ENCODE assay signal across 19 cellular contexts in genomic region chrX:19666950-19667349, GRCh38.
DNase-seq lines count a peak whose midpoint lies in the region; ATAC-seq and TF ChIP-seq lines count a peak whose summit lies in the region.
"Had no signal": no experiment of that assay in that cellular context is flagged by ENCODE, and none has a peak within 500 bp of the region (broad histone marks: within the 10 kb centered on the region; RNA-seq: fewer than 3 reads in every experiment).

No MANE protein-coding gene starts in this region.

- no peaks in the 10 kb centered on the region for H3K27me3 Mint-ChIP-seq in activated CD4-positive, alpha-beta memory T cell treated with anti-CD3 and anti-CD28 coated beads for 36 hours
- H3K27me3 Mint-ChIP-seq in activated CD4-positive, alpha-beta memory T cell treated with anti-CD3 and anti-CD28 coated beads, Interleukin-2, amount 10 ng/mL, durations not matched to agents 7 days and 5 days = no peaks in the 10 kb centered on the region
- no peaks in the 10 kb centered on the region for H3K27me3 Mint-ChIP-seq in CD4-positive, CD25-positive, alpha-beta regulatory T cell
- peaks cover 3 to 7% (median 5%) of the 10 kb centered on the region in 3 donors for H3K27me3 Mint-ChIP-seq in immature natural killer cell (ENCODE audit: low read depth in 3 of 3)

- BruUV-seq in PC-9 (replicated peaks; lab: Mats Ljungman, UMichigan) = no TSS peak

- H3K27ac ChIP-seq in CD4-positive, CD25-positive, alpha-beta regulatory T cell (ENCODE audit: insufficient read depth, low read length, poor library complexity, severe bottlenecking) = no peak overlapping the region
- H3K27ac ChIP-seq in PC-9 = no peak overlapping the region
- H3K27ac ChIP-seq: KMS-11 had no signal

- POLR2A ChIA-PET in activated CD4-positive, alpha-beta memory T cell treated with anti-CD3 and anti-CD28 coated beads for 36 hours (lab: Charles Lee) = no interaction called here
- POLR2A ChIA-PET in activated CD4-positive, alpha-beta memory T cell treated with anti-CD3 and anti-CD28 coated beads, Interleukin-2, amount 10 ng/mL, durations not matched to agents 7 days and 5 days (lab: Charles Lee) = no interaction called here
- POLR2A ChIA-PET in PC-9 (lab: Charles Lee; ENCODE audit: unreplicated experiment) = interaction anchor here (0.6 kb wide), 1 partner anchor 8 kb away, joined by 3 read pairs; no protein-coding TSS in a partner anchor

- H3K9me3 ChIP-seq in CD4-positive, CD25-positive, alpha-beta regulatory T cell (ENCODE audit: control insufficient read depth in 2 of 2, low read length in 2 of 2) = no peaks in the 10 kb centered on the region
- H3K9me3 ChIP-seq in PC-9 (ENCODE audit: insufficient read depth, low read depth) = no peaks in the 10 kb centered on the region

- H3K9me3 Mint-ChIP-seq in activated CD4-positive, alpha-beta memory T cell treated with anti-CD3 and anti-CD28 coated beads for 36 hours = no peaks in the 10 kb centered on the region
- no peaks in the 10 kb centered on the region for H3K9me3 Mint-ChIP-seq in activated CD4-positive, alpha-beta memory T cell treated with anti-CD3 and anti-CD28 coated beads, Interleukin-2, amount 10 ng/mL, durations not matched to agents 7 days and 5 days
- no peaks in the 10 kb centered on the region for H3K9me3 Mint-ChIP-seq in CD4-positive, CD25-positive, alpha-beta regulatory T cell
- H3K9me3 Mint-ChIP-seq in immature natural killer cell = no peaks in the 10 kb centered on the region
- H3K9me3 Mint-ChIP-seq: CD14-positive monocyte had no signal

- H3K36me3 ChIP-seq in CD4-positive, CD25-positive, alpha-beta regulatory T cell (ENCODE audit: control insufficient read depth, insufficient read depth, low read length) = peaks cover 13% of the 10 kb centered on the region
- H3K36me3 ChIP-seq in PC-9 (ENCODE audit: low read depth) = no peaks in the 10 kb centered on the region

- no peak for TF ChIP-seq POLR2A in GM18505 (IDR thresholded peaks at IDR 0.05; ENCODE audit: borderline replicate concordance, extremely low read depth, insufficient read depth, insufficient read length)

- H3F3A ChIP-seq in PC-9 (ENCODE audit: insufficient read depth, low read depth) = peaks cover 22% of the 10 kb centered on the region; the same call in 1 of the 2 replicates

- H2AFZ ChIP-seq in PC-9 = no peak overlapping the region

- intact Hi-C loops in activated CD4-positive, alpha-beta memory T cell treated with anti-CD3 and anti-CD28 coated beads for 36 hours (cut with micrococcal nuclease) = no loop called here
- intact Hi-C loops in PC-9 (cut with micrococcal nuclease; ENCODE audit: unreplicated experiment) = no loop called here

- no peaks in the 10 kb centered on the region for H4K20me1 ChIP-seq in PC-9 (ENCODE audit: insufficient read depth)

- no peak for DNase-seq in activated CD4-positive, alpha-beta memory T cell treated with anti-CD3 and anti-CD28 coated beads for 36 hours
- DNase-seq in activated CD4-positive, alpha-beta memory T cell treated with anti-CD3 and anti-CD28 coated beads, Interleukin-2, amount 10 ng/mL, durations not matched to agents 7 days and 5 days = no peak
- DNase-seq in CD4-positive, CD25-positive, alpha-beta regulatory T cell = no peak
- DNase-seq in PC-9 (no peak), immature natural killer cell (no peak), DMS153 (lab: John Stamatoyannopoulos, UW) (no peak), hypothalamus (lab: John Stamatoyannopoulos, UW) (no peak)
- DNase-seq: DND-41, NCI-H1048, NCI-H1436 treated with DMSO at 0.1 percent for 48 hours, NCI-H2029 treated with DMSO at 0.1 percent for 48 hours, NCI-H2171 treated with DMSO at 0.1 percent for 48 hours, NCI-H748 treated with DMSO at 0.1 percent for 48 hours, OCI-M1, RPMI8226, SIG-M5 had no signal

- peaks cover 7% of the 10 kb centered on the region for H3K36me3 Mint-ChIP-seq in activated CD4-positive, alpha-beta memory T cell treated with anti-CD3 and anti-CD28 coated beads for 36 hours
- peaks cover 49% of the 10 kb centered on the region for H3K36me3 Mint-ChIP-seq in activated CD4-positive, alpha-beta memory T cell treated with anti-CD3 and anti-CD28 coated beads, Interleukin-2, amount 10 ng/mL, durations not matched to agents 7 days and 5 days (ENCODE audit: low read depth)
- peaks cover 10% of the 10 kb centered on the region for H3K36me3 Mint-ChIP-seq in CD4-positive, CD25-positive, alpha-beta regulatory T cell
- H3K36me3 Mint-ChIP-seq in immature natural killer cell = no peaks in the 10 kb centered on the region

- no peak for ATAC-seq in CD4-positive, CD25-positive, alpha-beta regulatory T cell (ENCODE audit: low read depth in 2 of 2)
- no peak for ATAC-seq in GM18505 (IDR thresholded peaks at IDR 0.05; ENCODE audit: unreplicated experiment)

- TF ChIP-seq CTCF in PC-9 (conservative IDR thresholded peaks at IDR 0.05) = no peak

- H3K79me2 ChIP-seq in PC-9 (ENCODE audit: low read depth) = peaks cover 62% of the 10 kb centered on the region

- H3K4me3 ChIP-seq in CD4-positive, CD25-positive, alpha-beta regulatory T cell (ENCODE audit: low read depth, low read length) = no peak overlapping the region
- H3K4me3 ChIP-seq in PC-9 = no peak overlapping the region

- H3K9me2 ChIP-seq in PC-9 (ENCODE audit: insufficient read depth) = no peaks in the 10 kb centered on the region

- peaks cover 55% of the 10 kb centered on the region for H3K4me1 Mint-ChIP-seq in activated CD4-positive, alpha-beta memory T cell treated with anti-CD3 and anti-CD28 coated beads for 36 hours (ENCODE audit: low read depth)
- peaks cover 16% of the 10 kb centered on the region for H3K4me1 Mint-ChIP-seq in activated CD4-positive, alpha-beta memory T cell treated with anti-CD3 and anti-CD28 coated beads, Interleukin-2, amount 10 ng/mL, durations not matched to agents 7 days and 5 days
- peaks cover 7 to 60% (median 32%) of the 10 kb centered on the region in 4 donors for H3K4me1 Mint-ChIP-seq in CD4-positive, CD25-positive, alpha-beta regulatory T cell
- peaks cover 43 to 75% of the 10 kb centered on the region in 2 donors for H3K4me1 Mint-ChIP-seq in immature natural killer cell

- H3K4me3 Mint-ChIP-seq in activated CD4-positive, alpha-beta memory T cell treated with anti-CD3 and anti-CD28 coated beads for 36 hours = no peak overlapping the region
- no peak overlapping the region for H3K4me3 Mint-ChIP-seq in activated CD4-positive, alpha-beta memory T cell treated with anti-CD3 and anti-CD28 coated beads, Interleukin-2, amount 10 ng/mL, durations not matched to agents 7 days and 5 days
- peak overlapping the region in 1 of 4 donors; percentile 1 for H3K4me3 Mint-ChIP-seq in CD4-positive, CD25-positive, alpha-beta regulatory T cell
- H3K4me3 Mint-ChIP-seq in immature natural killer cell = no peak overlapping the region
- H3K4me3 Mint-ChIP-seq: CD14-positive monocyte had no signal

- H3K27ac Mint-ChIP-seq in activated CD4-positive, alpha-beta memory T cell treated with anti-CD3 and anti-CD28 coated beads for 36 hours = peak overlapping the region; percentile 13
- H3K27ac Mint-ChIP-seq in activated CD4-positive, alpha-beta memory T cell treated with anti-CD3 and anti-CD28 coated beads, Interleukin-2, amount 10 ng/mL, durations not matched to agents 7 days and 5 days = no peak overlapping the region
- peak overlapping the region in 2 of 3 donors; percentile 45 to 55 for H3K27ac Mint-ChIP-seq in CD4-positive, CD25-positive, alpha-beta regulatory T cell
- peak overlapping the region in 4 of 6 donors; percentile 2 to 62 (median 26) for H3K27ac Mint-ChIP-seq in immature natural killer cell

- H3K27me3 ChIP-seq in CD4-positive, CD25-positive, alpha-beta regulatory T cell (ENCODE audit: control insufficient read depth, insufficient read depth, low read length) = no peaks in the 10 kb centered on the region
- no peaks in the 10 kb centered on the region for H3K27me3 ChIP-seq in PC-9 (ENCODE audit: insufficient read depth, low read depth)

- peak overlapping the region; percentile 27; the same call in 1 of the 2 replicates for H3K4me2 ChIP-seq in PC-9
- H3K4me2 ChIP-seq: KMS-11 had no signal

- no peaks in the 10 kb centered on the region for H3K4me1 ChIP-seq in CD4-positive, CD25-positive, alpha-beta regulatory T cell (ENCODE audit: control insufficient read depth, insufficient read depth, low read length, poor library complexity, severe bottlenecking)
- H3K4me1 ChIP-seq in PC-9 (replicated peaks; ENCODE audit: insufficient read depth) = peaks cover 39% of the 10 kb centered on the region

- CTCF ChIA-PET in activated CD4-positive, alpha-beta memory T cell treated with anti-CD3 and anti-CD28 coated beads for 36 hours (lab: Charles Lee) = no interaction called here
- CTCF ChIA-PET in activated CD4-positive, alpha-beta memory T cell treated with anti-CD3 and anti-CD28 coated beads, Interleukin-2, amount 10 ng/mL, durations not matched to agents 7 days and 5 days (lab: Charles Lee) = no interaction called here
- CTCF ChIA-PET in PC-9 (lab: Charles Lee) = no interaction called here
